Comparison of ENCODE assay signal across 18 cellular contexts in genomic region chr1:238660849-238661248, GRCh38.
"Had no signal": no experiment of that assay in that cellular context is flagged by ENCODE, and none has a peak within 500 bp of the region (broad histone marks: within the 10 kb centered on the region; RNA-seq: fewer than 3 reads in every experiment).

No MANE protein-coding gene starts in this region.

- H3K27ac ChIP-seq: foreskin keratinocyte, lower lobe of right lung, VCaP had no signal

- H3K27ac Mint-ChIP-seq: activated naive CD4-positive, alpha-beta T cell treated with anti-CD3 and anti-CD28 coated beads, Interleukin-2, amount 50 U/mL, for 72 hours; activated T-helper 1 cell treated with anti-CD3 and anti-CD28 coated beads, Interleukin-12 subunit alpha, Interleukin-12 subunit beta, Interleukin-2, Interleukin-4 antibody, amounts not matched to agents 30 ng/mL and 10 ng/mL and 1 ng/mL, durations not matched to agents 14 hours and 24 hours and 36 hours; natural killer cell treated with Interleukin-12 subunit alpha and Interleukin-12 subunit beta and Interleukin-15 and Interleukin-18, amount 100 ng/mL, for 72 hours had no signal

- ATAC-seq: activated naive CD4-positive, alpha-beta T cell treated with anti-CD3 and anti-CD28 coated beads, Interleukin-2, amount 50 U/mL, for 72 hours; esophagus mucosa; foreskin keratinocyte; lower lobe of right lung; natural killer cell treated with Interleukin-12 subunit alpha and Interleukin-12 subunit beta and Interleukin-15 and Interleukin-18, amount 100 ng/mL, for 72 hours had no signal

- FAIRE-seq: keratinocyte had no signal

- H3K36me3 ChIP-seq: lower lobe of right lung had no signal

- H3K4me1 ChIP-seq: foreskin keratinocyte, lower lobe of right lung had no signal

- H3K27me3 ChIP-seq: foreskin keratinocyte had no signal

- H3K36me3 Mint-ChIP-seq: activated naive CD4-positive, alpha-beta T cell treated with anti-CD3 and anti-CD28 coated beads, Interleukin-2, amount 50 U/mL, for 72 hours; natural killer cell treated with Interleukin-12 subunit alpha and Interleukin-12 subunit beta and Interleukin-15 and Interleukin-18, amount 100 ng/mL, for 72 hours had no signal

- H3K4me3 ChIP-seq: lower lobe of right lung had no signal

- H3K9me3 Mint-ChIP-seq: activated naive CD4-positive, alpha-beta T cell treated with anti-CD3 and anti-CD28 coated beads, Interleukin-2, amount 50 U/mL, for 72 hours; activated T-helper 1 cell treated with anti-CD3 and anti-CD28 coated beads, Interleukin-12 subunit alpha, Interleukin-12 subunit beta, Interleukin-2, Interleukin-4 antibody, amounts not matched to agents 30 ng/mL and 10 ng/mL and 1 ng/mL, durations not matched to agents 14 hours and 24 hours and 36 hours had no signal

- H3K9me3 ChIP-seq: lower lobe of right lung had no signal

- DNase-seq: activated CD4-positive, alpha-beta T cell treated with anti-CD3 and anti-CD28 coated beads, Interleukin-2, amount 50 U/mL, for 4 hours; activated CD4-positive, CD25-positive, alpha-beta regulatory T cell treated with anti-CD3 and anti-CD28 coated beads, Interleukin-2, amount 50 U/mL, for 72 hours; activated gamma-delta T cell treated with Interleukin-2 at 50 U/mL for 16 hours; amygdala; effector CD4-positive, alpha-beta T cell; foreskin keratinocyte; glutamatergic neuron; hippocampal formation; lower lobe of right lung; posterior cingulate gyrus; stimulated activated naive CD4-positive, alpha-beta T cell; T-helper 2 cell had no signal

- H3K4me3 Mint-ChIP-seq: activated T-helper 1 cell treated with anti-CD3 and anti-CD28 coated beads, Interleukin-12 subunit alpha, Interleukin-12 subunit beta, Interleukin-2, Interleukin-4 antibody, amounts not matched to agents 30 ng/mL and 10 ng/mL and 1 ng/mL, durations not matched to agents 14 hours and 24 hours and 36 hours; natural killer cell treated with Interleukin-12 subunit alpha and Interleukin-12 subunit beta and Interleukin-15 and Interleukin-18, amount 100 ng/mL, for 72 hours had no signal

- H3K27me3 Mint-ChIP-seq: natural killer cell treated with Interleukin-12 subunit alpha and Interleukin-12 subunit beta and Interleukin-15 and Interleukin-18, amount 100 ng/mL, for 72 hours had no signal
